In genomic region chr2:196239622-196240587, GRCh38 we compare ENCODE assay signal across 1 cellular context.
TF ChIP-seq lines count a peak whose summit lies in the region.

No MANE protein-coding gene starts in this region.

TF ChIP-seq in K562, 482 proteins besides CTCF, POLR2A, EP300 and RAD21 (continued from another document):
- no peak for TF ChIP-seq BCLAF1 (IDR thresholded peaks at IDR 0.05; ENCODE audit: borderline replicate concordance in 1 of 2, control insufficient read depth in 1 of 2, low read depth in 2 of 2, low read length in 1 of 2)
- peak; percentile 76 for TF ChIP-seq CBFA2T2 (conservative IDR thresholded peaks at IDR 0.05)
- no peak for TF ChIP-seq ZBTB7A (IDR thresholded peaks at IDR 0.05; ENCODE audit: borderline replicate concordance, control insufficient read depth, low read depth, low read length)
- TF ChIP-seq TCF15 (CRISPR knock-in tag; IDR thresholded peaks at IDR 0.05): no peak
- peak; percentile 64; the same call in 1 of the 2 replicates for TF ChIP-seq CTBP1 (IDR thresholded peaks at IDR 0.05; ENCODE audit: borderline replicate concordance)
- TF ChIP-seq MNT (conservative IDR thresholded peaks at IDR 0.05): peak in 1 of 2 experiments; percentile 38; a peak in 1 of 4 replicates
- TF ChIP-seq NEUROD1 (IDR thresholded peaks at IDR 0.05; ENCODE audit: borderline replicate concordance, low read depth, low read length, partially characterized antibody): peak; percentile 24
- TF ChIP-seq TAF9B (IDR thresholded peaks at IDR 0.05; ENCODE audit: partially characterized antibody): no peak
- no peak for TF ChIP-seq IRF1 (CRISPR knock-in tag; IDR thresholded peaks at IDR 0.05; ENCODE audit: borderline replicate concordance)
